9 cellular contexts compared by ENCODE assay signal in the genomic region with DNA sequence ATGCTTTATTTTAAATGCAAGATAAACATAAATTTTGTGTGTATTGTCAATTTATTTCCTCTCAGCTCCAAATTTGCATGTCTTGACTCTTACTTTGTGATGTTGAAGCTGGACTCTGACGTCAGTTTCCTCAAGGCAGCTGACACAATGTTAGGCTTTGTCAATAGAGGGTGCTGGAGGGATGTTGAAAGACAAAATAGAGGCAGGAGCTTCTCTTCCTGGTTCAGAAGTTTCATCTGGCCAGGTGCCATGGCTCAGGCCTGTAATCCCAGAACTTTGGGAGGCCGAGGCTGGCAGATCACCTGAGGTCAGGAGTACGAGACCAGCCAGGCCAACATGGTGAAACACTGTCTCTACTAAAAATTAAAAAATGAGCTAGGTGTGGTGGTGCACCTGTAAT.
DNase-seq lines count a peak whose midpoint lies in the region; ATAC-seq, FAIRE-seq and TF ChIP-seq lines count a peak whose summit lies in the region.
"Had no signal": no experiment of that assay in that cellular context is flagged by ENCODE, and none has a peak within 500 bp of the region (broad histone marks: within the 10 kb centered on the region; RNA-seq: fewer than 3 reads in every experiment).

No MANE protein-coding gene starts in this region.

- H3K79me1 ChIP-seq in mesendoderm (ENCODE audit: low read length) = no peaks in the 10 kb centered on the region

- TF ChIP-seq CTCF in GM13977 (IDR thresholded peaks at IDR 0.05; ENCODE audit: extremely low read depth, insufficient read depth, missing control alignments) (peak; percentile 34), astrocyte (IDR thresholded peaks at IDR 0.05; ENCODE audit: insufficient read depth, low read depth, low read length) (peak; percentile 13), stomach (IDR thresholded peaks at IDR 0.05) (no peak)

- no peak for ATAC-seq in HG03196 (IDR thresholded peaks at IDR 0.05; ENCODE audit: unreplicated experiment)

- H3K4me1 Mint-ChIP-seq in astrocyte (ENCODE audit: low read depth, unreplicated experiment) = no peaks in the 10 kb centered on the region
- H3K4me1 Mint-ChIP-seq: central memory CD8-positive, alpha-beta T cell had no signal

- H3K27ac ChIP-seq in astrocyte (ENCODE audit: low read depth, low read length) (no peak overlapping the region), mesendoderm (ENCODE audit: low read depth, low read length) (no peak overlapping the region), stomach (no peak overlapping the region)

- WGBS in mesendoderm (ENCODE audit: extremely low coverage, insufficient coverage, low lambda C conversion rate) = no CpG with 5 or more reads among the region's 3 CpGs
- 30 to 47% (median 34%) methylated on average over 3 of the region's 3 CpGs for WGBS in stomach, 5 donors

- H3K9ac ChIP-seq in astrocyte (ENCODE audit: low read length) (no peak overlapping the region), mesendoderm (ENCODE audit: low read length) (no peak overlapping the region)

- no peak overlapping the region for H3K18ac ChIP-seq in mesendoderm (ENCODE audit: low read length)

- H3K27me3 ChIP-seq in astrocyte (ENCODE audit: insufficient read depth, low read length) (no peaks in the 10 kb centered on the region), mesendoderm (ENCODE audit: insufficient read depth, low read length, poor library complexity) (no peaks in the 10 kb centered on the region), stomach (no peaks in the 10 kb centered on the region)

- H3K4me2 ChIP-seq in astrocyte (ENCODE audit: low read length) (no peak overlapping the region), mesendoderm (ENCODE audit: low read length) (no peak overlapping the region)

- H2AK5ac ChIP-seq in mesendoderm (ENCODE audit: low read length) = no peak overlapping the region

- H3K27me3 Mint-ChIP-seq in astrocyte (ENCODE audit: low read depth, unreplicated experiment) = no peaks in the 10 kb centered on the region
- H3K27me3 Mint-ChIP-seq: central memory CD8-positive, alpha-beta T cell had no signal

- H4K8ac ChIP-seq in mesendoderm (ENCODE audit: low read depth, low read length) = no peak overlapping the region

- no peak overlapping the region for H3K4me3 Mint-ChIP-seq in astrocyte (ENCODE audit: unreplicated experiment)
- H3K4me3 Mint-ChIP-seq: central memory CD8-positive, alpha-beta T cell; T-helper 1 cell treated with Interleukin-12 subunit alpha and Interleukin-12 subunit beta and Interleukin-4 antibody, amounts not matched to agents 30 μg/mL and 1 μg/mL, for 36 hours had no signal

- no peak overlapping the region for H4K5ac ChIP-seq in mesendoderm (ENCODE audit: low read length)

- no peak overlapping the region for H3K4me3 ChIP-seq in astrocyte (ENCODE audit: insufficient read depth, low read depth, low read length)
- no peak overlapping the region for H3K4me3 ChIP-seq in mesendoderm (ENCODE audit: low read length)
- no peak overlapping the region for H3K4me3 ChIP-seq in stomach

- no peaks in the 10 kb centered on the region for H3K36me3 Mint-ChIP-seq in astrocyte (ENCODE audit: low read depth, unreplicated experiment)

- H3K4me1 ChIP-seq in astrocyte (ENCODE audit: insufficient read depth, low read length) (no peaks in the 10 kb centered on the region), mesendoderm (ENCODE audit: control insufficient read depth, low read depth, low read length) (no peaks in the 10 kb centered on the region), stomach (no peaks in the 10 kb centered on the region)

- no peaks in the 10 kb centered on the region for H3K9me3 Mint-ChIP-seq in astrocyte (ENCODE audit: unreplicated experiment)
- H3K9me3 Mint-ChIP-seq: T-helper 1 cell treated with Interleukin-12 subunit alpha and Interleukin-12 subunit beta and Interleukin-4 antibody, amounts not matched to agents 30 μg/mL and 1 μg/mL, for 36 hours had no signal

- H3K79me2 ChIP-seq in astrocyte (ENCODE audit: insufficient read depth, low read length) (no peaks in the 10 kb centered on the region), mesendoderm (ENCODE audit: control insufficient read depth, insufficient read depth, low read length) (no peaks in the 10 kb centered on the region)

- no peak for FAIRE-seq in astrocyte (lab: Jason Lieb, UNC)

- no peak overlapping the region for H3K27ac Mint-ChIP-seq in astrocyte (ENCODE audit: unreplicated experiment)
- H3K27ac Mint-ChIP-seq: T-helper 1 cell treated with Interleukin-12 subunit alpha and Interleukin-12 subunit beta and Interleukin-4 antibody, amounts not matched to agents 30 μg/mL and 1 μg/mL, for 36 hours had no signal

- H2BK120ac ChIP-seq in mesendoderm (ENCODE audit: low read depth, low read length) = no peak overlapping the region

- TF ChIP-seq POLR2A in stomach (IDR thresholded peaks at IDR 0.05) = no peak

- in situ Hi-C loops in GM13977 (cut with MboI; ENCODE audit: low pct_unique_long_range_greater_than_20kb, low sequenced_read_pairs, unreplicated experiment) = no loop called here

- TF ChIP-seq EP300 in stomach (IDR thresholded peaks at IDR 0.05) = no peak

- H3K56ac ChIP-seq in mesendoderm (ENCODE audit: low read length) = no peak overlapping the region

- H3K36me3 ChIP-seq in astrocyte (ENCODE audit: insufficient read depth, low read length) (no peaks in the 10 kb centered on the region), mesendoderm (ENCODE audit: control insufficient read depth, insufficient read depth, low read length) (no peaks in the 10 kb centered on the region), stomach (no peaks in the 10 kb centered on the region)

- intact Hi-C loops in stomach (cut with DNase I; ENCODE audit: low total_unique reads) = no loop called here

- H3K4ac ChIP-seq in mesendoderm (ENCODE audit: low read depth, low read length) = no peak overlapping the region

- no peak overlapping the region for H2BK5ac ChIP-seq in mesendoderm (ENCODE audit: low read length)

- H3K9me3 ChIP-seq in astrocyte (ENCODE audit: insufficient read depth, low read depth, low read length) (no peaks in the 10 kb centered on the region), stomach (no peaks in the 10 kb centered on the region)

- no peak overlapping the region for H2BK15ac ChIP-seq in mesendoderm (replicated peaks; ENCODE audit: low read depth)

- no peaks in the 10 kb centered on the region for H4K20me1 ChIP-seq in astrocyte (ENCODE audit: insufficient read depth, low read length)

- DNase-seq in GM13977 (ENCODE audit: low spot score) (no peak), HT1080 (ENCODE audit: low read depth) (peak; percentile 42), astrocyte (ENCODE audit: low read depth) (peak; percentile 12), mesendoderm (peak; percentile 70), stomach (no peak), NCI-H2227 (lab: John Stamatoyannopoulos, UW; ENCODE audit: unreplicated experiment) (no peak)

- no peak overlapping the region for H3K23ac ChIP-seq in mesendoderm (ENCODE audit: low read length)

- no peak overlapping the region for H2AFZ ChIP-seq in astrocyte (ENCODE audit: low read depth, low read length)

Comparison
In these comparisons a context has a peak if more than half of its experiments do, and no peak if none do; other contexts are left out.
1. DNase-seq: peak in HT1080 (single experiment), astrocyte (single experiment) and mesendoderm (single experiment); none in GM13977 (single experiment), stomach (single experiment) and NCI-H2227 (single experiment).
2. CTCF ChIP-seq: peak in GM13977 (single experiment) and astrocyte (single experiment); none in stomach (0 of 7).